1 cellular context compared by ENCODE assay signal in the genomic region with DNA sequence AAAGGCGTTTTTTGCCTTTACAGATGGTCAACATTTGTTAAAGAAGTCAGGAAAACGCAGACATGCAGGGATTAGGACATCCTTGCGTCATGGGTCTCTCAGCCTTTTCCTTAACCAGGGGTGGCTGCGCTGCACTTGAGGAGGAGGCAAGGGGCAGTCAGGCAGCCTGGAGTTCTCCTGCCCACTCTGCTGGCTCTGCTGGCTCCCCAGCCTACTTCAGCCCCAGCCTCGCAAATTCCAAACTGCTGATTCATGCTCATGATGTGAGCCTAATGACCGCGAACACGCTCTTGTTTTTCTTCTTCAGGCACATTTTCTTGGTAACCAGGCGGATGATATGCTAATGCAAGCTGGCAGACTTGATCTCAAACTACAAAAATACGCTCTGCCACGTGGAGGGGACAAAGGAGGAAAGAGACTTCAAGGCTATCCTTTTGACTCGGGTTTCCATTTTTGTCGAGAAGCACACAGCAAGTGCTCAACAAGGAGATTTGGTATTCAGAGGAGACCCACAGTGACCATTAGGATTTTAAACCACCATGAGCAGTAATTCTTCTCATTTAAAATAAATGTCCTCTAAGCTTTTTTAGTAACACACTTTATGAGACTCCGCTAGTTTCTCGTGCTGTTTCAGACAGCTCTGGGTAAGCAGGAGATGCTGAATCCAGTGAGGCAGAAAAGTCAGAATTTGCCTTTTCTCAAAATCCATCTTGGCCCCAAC.
TF ChIP-seq lines count a peak whose summit lies in the region.

No MANE protein-coding gene starts in this region.

TF ChIP-seq in K562, 482 proteins besides CTCF, POLR2A, EP300 and RAD21 (continued from another document and continues in another):
- TF ChIP-seq ZNF77 (CRISPR knock-in tag; IDR thresholded peaks at IDR 0.05) (no peak), GATAD2A (IDR thresholded peaks at IDR 0.05) (peak; percentile 89; the same call in 1 of the 2 replicates), XRCC5 (IDR thresholded peaks at IDR 0.05; ENCODE audit: low read depth, low read length) (no peak; the same call in 1 of the 2 replicates), MAFK (IDR thresholded peaks at IDR 0.05; ENCODE audit: low read length) (peak; percentile 92), CXXC5 (CRISPR knock-in tag; IDR thresholded peaks at IDR 0.05) (peak; percentile 79), HEY1 (CRISPR knock-in tag; IDR thresholded peaks at IDR 0.05; ENCODE audit: borderline replicate concordance) (no peak), PML (IDR thresholded peaks at IDR 0.05; ENCODE audit: low read length) (peak; percentile 28; the same call in 1 of the 2 replicates), SMARCA5 (IDR thresholded peaks at IDR 0.05) (0 out of 2 replicates have a peak, but pooled peaks have one; percentile 36), ZNF354B (CRISPR knock-in tag; IDR thresholded peaks at IDR 0.05) (no peak), CHD4 (IDR thresholded peaks at IDR 0.05; ENCODE audit: insufficient read depth, insufficient replicate concordance, low read depth, low read length, poor library complexity, severe bottlenecking) (no peak), MYNN (IDR thresholded peaks at IDR 0.05) (peak; percentile 66; the same call in 1 of the 2 replicates), MYNN (CRISPR knock-in tag; IDR thresholded peaks at IDR 0.05) (no peak), DDX20 (tag; IDR thresholded peaks at IDR 0.05; ENCODE audit: low read depth) (peak; percentile 76), ZBTB7A (IDR thresholded peaks at IDR 0.05; ENCODE audit: borderline replicate concordance, control insufficient read depth, low read depth, low read length) (no peak), RFX5 (IDR thresholded peaks at IDR 0.05; ENCODE audit: low read depth, low read length) (no peak), ELF4 (CRISPR knock-in tag; IDR thresholded peaks at IDR 0.05) (peak; percentile 65), KLF1 (tag; IDR thresholded peaks at IDR 0.05) (peak; percentile 55; the same call in 1 of the 2 replicates), PHF21A (IDR thresholded peaks at IDR 0.05; ENCODE audit: borderline replicate concordance, low read depth) (no peak), MTA3 (IDR thresholded peaks at IDR 0.05; ENCODE audit: borderline replicate concordance) (peak; percentile 60), BRD4 (IDR thresholded peaks at IDR 0.05) (peak; percentile 75), POLR2G (IDR thresholded peaks at IDR 0.05; ENCODE audit: low read depth, low read length) (peak; percentile 65), ZNF324 (CRISPR knock-in tag; IDR thresholded peaks at IDR 0.05) (peak; percentile 53; the same call in 1 of the 2 replicates), EGR1 (conservative IDR thresholded peaks at IDR 0.05) (peak; percentile 42; the same call in 1 of the 2 replicates), EP400 (IDR thresholded peaks at IDR 0.05) (peak; percentile 87), ZNF766 (CRISPR knock-in tag; conservative IDR thresholded peaks at IDR 0.05) (peak; percentile 55), NRF1 (conservative IDR thresholded peaks at IDR 0.05 in 1 of 2, IDR thresholded peaks at IDR 0.05 in 1 of 2) (peak; percentile 46 to 57; a peak in 3 of 4 replicates), ARNT (IDR thresholded peaks at IDR 0.05) (no peak), MYBL2 (IDR thresholded peaks at IDR 0.05; ENCODE audit: low read depth) (no peak), MYBL2 (CRISPR knock-in tag; IDR thresholded peaks at IDR 0.05; ENCODE audit: borderline replicate concordance) (no peak), PHB (CRISPR knock-in tag; IDR thresholded peaks at IDR 0.05) (no peak), PYGO2 (tag; IDR thresholded peaks at IDR 0.05) (no peak; the same call in 1 of the 2 replicates)
- TF ChIP-seq, protein P1, sequence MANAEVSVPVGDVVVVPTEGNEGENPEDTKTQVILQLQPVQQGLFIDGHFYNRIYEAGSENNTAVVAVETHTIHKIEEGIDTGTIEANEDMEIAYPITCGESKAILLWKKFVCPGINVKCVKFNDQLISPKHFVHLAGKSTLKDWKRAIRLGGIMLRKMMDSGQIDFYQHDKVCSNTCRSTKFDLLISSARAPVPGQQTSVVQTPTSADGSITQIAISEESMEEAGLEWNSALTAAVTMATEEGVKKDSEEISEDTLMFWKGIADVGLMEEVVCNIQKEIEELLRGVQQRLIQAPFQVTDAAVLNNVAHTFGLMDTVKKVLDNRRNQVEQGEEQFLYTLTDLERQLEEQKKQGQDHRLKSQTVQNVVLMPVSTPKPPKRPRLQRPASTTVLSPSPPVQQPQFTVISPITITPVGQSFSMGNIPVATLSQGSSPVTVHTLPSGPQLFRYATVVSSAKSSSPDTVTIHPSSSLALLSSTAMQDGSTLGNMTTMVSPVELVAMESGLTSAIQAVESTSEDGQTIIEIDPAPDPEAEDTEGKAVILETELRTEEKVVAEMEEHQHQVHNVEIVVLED (CRISPR knock-in tag; IDR thresholded peaks at IDR 0.05) = peak; percentile 10; the same call in 1 of the 2 replicates
- TF ChIP-seq, protein P2, sequence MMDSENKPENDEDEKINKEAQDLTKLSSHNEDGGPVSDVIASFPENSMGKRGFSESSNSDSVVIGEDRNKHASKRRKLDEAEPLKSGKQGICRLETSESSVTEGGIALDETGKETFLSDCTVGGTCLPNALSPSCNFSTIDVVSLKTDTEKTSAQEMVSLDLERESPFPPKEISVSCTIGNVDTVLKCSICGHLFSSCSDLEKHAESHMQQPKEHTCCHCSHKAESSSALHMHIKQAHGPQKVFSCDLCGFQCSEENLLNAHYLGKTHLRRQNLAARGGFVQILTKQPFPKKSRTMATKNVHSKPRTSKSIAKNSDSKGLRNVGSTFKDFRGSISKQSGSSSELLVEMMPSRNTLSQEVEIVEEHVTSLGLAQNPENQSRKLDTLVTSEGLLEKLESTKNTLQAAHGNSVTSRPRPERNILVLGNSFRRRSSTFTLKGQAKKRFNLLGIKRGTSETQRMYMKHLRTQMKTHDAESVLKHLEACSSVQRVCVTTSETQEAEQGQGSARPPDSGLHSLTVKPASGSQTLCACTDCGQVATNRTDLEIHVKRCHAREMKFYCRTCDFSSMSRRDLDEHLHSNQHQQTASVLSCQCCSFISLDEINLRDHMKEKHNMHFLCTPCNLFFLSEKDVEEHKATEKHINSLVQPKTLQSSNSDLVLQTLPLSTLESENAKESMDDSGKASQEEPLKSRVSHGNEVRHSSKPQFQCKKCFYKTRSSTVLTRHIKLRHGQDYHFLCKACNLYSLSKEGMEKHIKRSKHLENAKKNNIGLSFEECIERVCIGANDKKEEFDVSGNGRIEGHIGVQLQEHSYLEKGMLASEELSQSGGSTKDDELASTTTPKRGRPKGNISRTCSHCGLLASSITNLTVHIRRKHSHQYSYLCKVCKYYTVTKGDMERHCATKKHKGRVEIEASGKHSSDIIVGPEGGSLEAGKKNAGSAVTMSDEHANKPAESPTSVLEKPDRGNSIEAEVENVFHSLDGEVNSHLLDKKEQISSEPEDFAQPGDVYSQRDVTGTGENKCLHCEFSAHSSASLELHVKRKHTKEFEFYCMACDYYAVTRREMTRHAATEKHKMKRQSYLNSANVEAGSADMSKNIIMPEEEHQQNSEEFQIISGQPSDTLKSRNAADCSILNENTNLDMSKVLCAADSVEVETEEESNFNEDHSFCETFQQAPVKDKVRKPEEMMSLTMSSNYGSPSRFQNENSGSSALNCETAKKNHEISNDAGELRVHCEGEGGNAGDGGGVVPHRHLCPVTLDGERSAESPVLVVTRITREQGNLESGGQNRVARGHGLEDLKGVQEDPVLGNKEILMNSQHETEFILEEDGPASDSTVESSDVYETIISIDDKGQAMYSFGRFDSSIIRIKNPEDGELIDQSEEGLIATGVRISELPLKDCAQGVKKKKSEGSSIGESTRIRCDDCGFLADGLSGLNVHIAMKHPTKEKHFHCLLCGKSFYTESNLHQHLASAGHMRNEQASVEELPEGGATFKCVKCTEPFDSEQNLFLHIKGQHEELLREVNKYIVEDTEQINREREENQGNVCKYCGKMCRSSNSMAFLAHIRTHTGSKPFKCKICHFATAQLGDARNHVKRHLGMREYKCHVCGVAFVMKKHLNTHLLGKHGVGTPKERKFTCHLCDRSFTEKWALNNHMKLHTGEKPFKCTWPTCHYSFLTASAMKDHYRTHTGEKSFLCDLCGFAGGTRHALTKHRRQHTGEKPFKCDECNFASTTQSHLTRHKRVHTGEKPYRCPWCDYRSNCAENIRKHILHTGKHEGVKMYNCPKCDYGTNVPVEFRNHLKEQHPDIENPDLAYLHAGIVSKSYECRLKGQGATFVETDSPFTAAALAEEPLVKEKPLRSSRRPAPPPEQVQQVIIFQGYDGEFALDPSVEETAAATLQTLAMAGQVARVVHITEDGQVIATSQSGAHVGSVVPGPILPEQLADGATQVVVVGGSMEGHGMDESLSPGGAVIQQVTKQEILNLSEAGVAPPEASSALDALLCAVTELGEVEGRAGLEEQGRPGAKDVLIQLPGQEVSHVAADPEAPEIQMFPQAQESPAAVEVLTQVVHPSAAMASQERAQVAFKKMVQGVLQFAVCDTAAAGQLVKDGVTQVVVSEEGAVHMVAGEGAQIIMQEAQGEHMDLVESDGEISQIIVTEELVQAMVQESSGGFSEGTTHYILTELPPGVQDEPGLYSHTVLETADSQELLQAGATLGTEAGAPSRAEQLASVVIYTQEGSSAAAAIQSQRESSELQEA (IDR thresholded peaks at IDR 0.05; ENCODE audit: low read depth) = no peak
- TF ChIP-seq, protein P3, sequence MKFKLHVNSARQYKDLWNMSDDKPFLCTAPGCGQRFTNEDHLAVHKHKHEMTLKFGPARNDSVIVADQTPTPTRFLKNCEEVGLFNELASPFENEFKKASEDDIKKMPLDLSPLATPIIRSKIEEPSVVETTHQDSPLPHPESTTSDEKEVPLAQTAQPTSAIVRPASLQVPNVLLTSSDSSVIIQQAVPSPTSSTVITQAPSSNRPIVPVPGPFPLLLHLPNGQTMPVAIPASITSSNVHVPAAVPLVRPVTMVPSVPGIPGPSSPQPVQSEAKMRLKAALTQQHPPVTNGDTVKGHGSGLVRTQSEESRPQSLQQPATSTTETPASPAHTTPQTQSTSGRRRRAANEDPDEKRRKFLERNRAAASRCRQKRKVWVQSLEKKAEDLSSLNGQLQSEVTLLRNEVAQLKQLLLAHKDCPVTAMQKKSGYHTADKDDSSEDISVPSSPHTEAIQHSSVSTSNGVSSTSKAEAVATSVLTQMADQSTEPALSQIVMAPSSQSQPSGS (CRISPR knock-in tag; IDR thresholded peaks at IDR 0.05) = no peak
- TF ChIP-seq, protein P4, sequence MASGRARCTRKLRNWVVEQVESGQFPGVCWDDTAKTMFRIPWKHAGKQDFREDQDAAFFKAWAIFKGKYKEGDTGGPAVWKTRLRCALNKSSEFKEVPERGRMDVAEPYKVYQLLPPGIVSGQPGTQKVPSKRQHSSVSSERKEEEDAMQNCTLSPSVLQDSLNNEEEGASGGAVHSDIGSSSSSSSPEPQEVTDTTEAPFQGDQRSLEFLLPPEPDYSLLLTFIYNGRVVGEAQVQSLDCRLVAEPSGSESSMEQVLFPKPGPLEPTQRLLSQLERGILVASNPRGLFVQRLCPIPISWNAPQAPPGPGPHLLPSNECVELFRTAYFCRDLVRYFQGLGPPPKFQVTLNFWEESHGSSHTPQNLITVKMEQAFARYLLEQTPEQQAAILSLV (tag; IDR thresholded peaks at IDR 0.05) = peak; percentile 64; the same call in 1 of the 2 replicates
- TF ChIP-seq, protein P5, sequence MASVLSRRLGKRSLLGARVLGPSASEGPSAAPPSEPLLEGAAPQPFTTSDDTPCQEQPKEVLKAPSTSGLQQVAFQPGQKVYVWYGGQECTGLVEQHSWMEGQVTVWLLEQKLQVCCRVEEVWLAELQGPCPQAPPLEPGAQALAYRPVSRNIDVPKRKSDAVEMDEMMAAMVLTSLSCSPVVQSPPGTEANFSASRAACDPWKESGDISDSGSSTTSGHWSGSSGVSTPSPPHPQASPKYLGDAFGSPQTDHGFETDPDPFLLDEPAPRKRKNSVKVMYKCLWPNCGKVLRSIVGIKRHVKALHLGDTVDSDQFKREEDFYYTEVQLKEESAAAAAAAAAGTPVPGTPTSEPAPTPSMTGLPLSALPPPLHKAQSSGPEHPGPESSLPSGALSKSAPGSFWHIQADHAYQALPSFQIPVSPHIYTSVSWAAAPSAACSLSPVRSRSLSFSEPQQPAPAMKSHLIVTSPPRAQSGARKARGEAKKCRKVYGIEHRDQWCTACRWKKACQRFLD (CRISPR knock-in tag; IDR thresholded peaks at IDR 0.05) = peak; percentile 95
- TF ChIP-seq, protein P6, sequence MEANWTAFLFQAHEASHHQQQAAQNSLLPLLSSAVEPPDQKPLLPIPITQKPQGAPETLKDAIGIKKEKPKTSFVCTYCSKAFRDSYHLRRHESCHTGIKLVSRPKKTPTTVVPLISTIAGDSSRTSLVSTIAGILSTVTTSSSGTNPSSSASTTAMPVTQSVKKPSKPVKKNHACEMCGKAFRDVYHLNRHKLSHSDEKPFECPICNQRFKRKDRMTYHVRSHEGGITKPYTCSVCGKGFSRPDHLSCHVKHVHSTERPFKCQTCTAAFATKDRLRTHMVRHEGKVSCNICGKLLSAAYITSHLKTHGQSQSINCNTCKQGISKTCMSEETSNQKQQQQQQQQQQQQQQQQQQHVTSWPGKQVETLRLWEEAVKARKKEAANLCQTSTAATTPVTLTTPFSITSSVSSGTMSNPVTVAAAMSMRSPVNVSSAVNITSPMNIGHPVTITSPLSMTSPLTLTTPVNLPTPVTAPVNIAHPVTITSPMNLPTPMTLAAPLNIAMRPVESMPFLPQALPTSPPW (CRISPR knock-in tag; IDR thresholded peaks at IDR 0.05) = peak; percentile 55; the same call in 1 of the 2 replicates
- TF ChIP-seq, protein P7, sequence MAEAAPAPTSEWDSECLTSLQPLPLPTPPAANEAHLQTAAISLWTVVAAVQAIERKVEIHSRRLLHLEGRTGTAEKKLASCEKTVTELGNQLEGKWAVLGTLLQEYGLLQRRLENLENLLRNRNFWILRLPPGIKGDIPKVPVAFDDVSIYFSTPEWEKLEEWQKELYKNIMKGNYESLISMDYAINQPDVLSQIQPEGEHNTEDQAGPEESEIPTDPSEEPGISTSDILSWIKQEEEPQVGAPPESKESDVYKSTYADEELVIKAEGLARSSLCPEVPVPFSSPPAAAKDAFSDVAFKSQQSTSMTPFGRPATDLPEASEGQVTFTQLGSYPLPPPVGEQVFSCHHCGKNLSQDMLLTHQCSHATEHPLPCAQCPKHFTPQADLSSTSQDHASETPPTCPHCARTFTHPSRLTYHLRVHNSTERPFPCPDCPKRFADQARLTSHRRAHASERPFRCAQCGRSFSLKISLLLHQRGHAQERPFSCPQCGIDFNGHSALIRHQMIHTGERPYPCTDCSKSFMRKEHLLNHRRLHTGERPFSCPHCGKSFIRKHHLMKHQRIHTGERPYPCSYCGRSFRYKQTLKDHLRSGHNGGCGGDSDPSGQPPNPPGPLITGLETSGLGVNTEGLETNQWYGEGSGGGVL (CRISPR knock-in tag; IDR thresholded peaks at IDR 0.05) = no peak
- TF ChIP-seq, protein P8, sequence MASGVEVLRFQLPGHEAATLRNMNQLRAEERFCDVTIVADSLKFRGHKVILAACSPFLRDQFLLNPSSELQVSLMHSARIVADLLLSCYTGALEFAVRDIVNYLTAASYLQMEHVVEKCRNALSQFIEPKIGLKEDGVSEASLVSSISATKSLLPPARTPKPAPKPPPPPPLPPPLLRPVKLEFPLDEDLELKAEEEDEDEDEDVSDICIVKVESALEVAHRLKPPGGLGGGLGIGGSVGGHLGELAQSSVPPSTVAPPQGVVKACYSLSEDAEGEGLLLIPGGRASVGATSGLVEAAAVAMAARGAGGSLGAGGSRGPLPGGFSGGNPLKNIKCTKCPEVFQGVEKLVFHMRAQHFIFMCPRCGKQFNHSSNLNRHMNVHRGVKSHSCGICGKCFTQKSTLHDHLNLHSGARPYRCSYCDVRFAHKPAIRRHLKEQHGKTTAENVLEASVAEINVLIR (CRISPR knock-in tag; IDR thresholded peaks at IDR 0.05) = 0 out of 2 replicates have a peak, but pooled peaks have one; percentile 19
- TF ChIP-seq, protein P9, sequence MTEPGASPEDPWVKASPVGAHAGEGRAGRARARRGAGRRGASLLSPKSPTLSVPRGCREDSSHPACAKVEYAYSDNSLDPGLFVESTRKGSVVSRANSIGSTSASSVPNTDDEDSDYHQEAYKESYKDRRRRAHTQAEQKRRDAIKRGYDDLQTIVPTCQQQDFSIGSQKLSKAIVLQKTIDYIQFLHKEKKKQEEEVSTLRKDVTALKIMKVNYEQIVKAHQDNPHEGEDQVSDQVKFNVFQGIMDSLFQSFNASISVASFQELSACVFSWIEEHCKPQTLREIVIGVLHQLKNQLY (CRISPR knock-in tag; conservative IDR thresholded peaks at IDR 0.05) = 0 out of 4 replicates have a peak, but pooled peaks of 1 of the 2 experiments have one; percentile 6
